ENCODE assay signal across 7 cellular contexts in genomic region chr5:158600679-158601078, GRCh38.
"Had no signal": no experiment of that assay in that cellular context is flagged by ENCODE, and none has a peak within 500 bp of the region (broad histone marks: within the 10 kb centered on the region; RNA-seq: fewer than 3 reads in every experiment).

No MANE protein-coding gene starts in this region.

- H2AFZ ChIP-seq: GM23248 had no signal

- H3K4me1 ChIP-seq: HAP-1 had no signal

- H3K4me3 ChIP-seq: GM23248, HAP-1 had no signal

- H3K27ac ChIP-seq: GM23248 had no signal

- H3K9ac ChIP-seq: GM23248 had no signal

- H3K36me3 ChIP-seq: HAP-1 had no signal

- H3K9me3 ChIP-seq: HAP-1 had no signal

- DNase-seq: GM23248, GOT3, H7, HFFc6 had no signal

- ATAC-seq: HCT116 had no signal

- FAIRE-seq: HTR-8/SVneo had no signal
